Comparison of ENCODE assay signal across 12 cellular contexts in the genomic region with DNA sequence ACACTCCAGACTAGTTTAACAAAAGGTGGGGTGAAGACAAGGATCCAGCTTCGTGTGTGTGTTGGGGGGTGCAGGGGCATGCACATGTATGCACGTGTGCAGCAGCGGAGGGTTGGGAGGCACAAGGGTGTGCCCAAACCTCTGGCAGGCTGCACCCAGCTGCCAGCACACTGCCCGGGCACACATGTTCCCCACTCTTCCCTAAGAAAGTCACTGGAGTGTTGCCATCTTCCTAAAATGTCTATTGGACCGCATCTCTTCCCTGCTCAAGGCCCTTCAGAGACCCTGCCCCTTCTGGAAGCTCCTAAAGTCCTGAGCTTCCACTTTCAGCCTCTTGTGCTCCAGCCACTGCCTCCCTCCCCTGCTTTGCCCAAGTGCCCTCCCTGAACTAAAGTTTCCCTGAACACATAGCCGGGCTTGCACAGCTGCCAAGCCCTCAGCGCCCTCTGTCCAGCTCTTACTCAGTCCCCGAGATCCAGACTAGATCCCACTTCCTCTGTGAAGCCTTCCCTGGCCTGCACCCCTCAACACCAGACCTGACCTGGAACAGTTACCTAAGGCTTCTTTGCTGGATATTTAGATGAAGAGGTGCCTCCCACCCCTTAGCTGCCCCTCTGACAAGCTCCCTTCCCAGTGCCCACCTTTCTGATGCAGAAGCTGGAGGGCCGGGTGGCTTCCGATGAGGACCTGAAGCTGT. TPM values are rescaled to one million over a fixed set of nuclear protein-coding genes. Genes with fewer than 3 reads are reported as not detected.
DNase-seq lines count a peak whose midpoint lies in the region; ATAC-seq and TF ChIP-seq lines count a peak whose summit lies in the region.
"Had no signal": no experiment of that assay in that cellular context is flagged by ENCODE, and none has a peak within 500 bp of the region (broad histone marks: within the 10 kb centered on the region; RNA-seq: fewer than 3 reads in every experiment).

No MANE protein-coding gene starts in this region.

- TF ChIP-seq POLR2A in IMR-90 (IDR thresholded peaks at IDR 0.05; ENCODE audit: low read depth, low read length) (0 out of 2 replicates have a peak, but pooled peaks have one; percentile 5), gastroesophageal sphincter (IDR thresholded peaks at IDR 0.05) (no peak)

- TF ChIP-seq CTCF in IMR-90 (conservative IDR thresholded peaks at IDR 0.05; ENCODE audit: low read depth, low read length) (no peak), gastroesophageal sphincter (IDR thresholded peaks at IDR 0.05) (no peak)

- no peak overlapping the region for H4K5ac ChIP-seq in IMR-90 (ENCODE audit: low read depth, low read length)

- peaks cover 29% of the 10 kb centered on the region for H3K9me1 ChIP-seq in IMR-90 (ENCODE audit: insufficient read depth, low read length)

- H3K27me3 ChIP-seq in IMR-90 (ENCODE audit: control insufficient read depth, insufficient read depth, low read length) (no peaks in the 10 kb centered on the region), gastroesophageal sphincter (no peaks in the 10 kb centered on the region)
- H3K27me3 ChIP-seq: suprapubic skin had no signal

- H3K9ac ChIP-seq in IMR-90 (ENCODE audit: low read depth, low read length), result no peak overlapping the region

- H3K56ac ChIP-seq in IMR-90 (ENCODE audit: extremely low read depth, insufficient read depth, low read length), result no peak overlapping the region

- TF ChIP-seq RAD21 in IMR-90 (IDR thresholded peaks at IDR 0.05; ENCODE audit: low read length), result no peak

- peaks cover 70% of the 10 kb centered on the region for H4K20me1 ChIP-seq in IMR-90 (ENCODE audit: insufficient read depth, low read length)

- no TSS peak for BruUV-seq in IMR-90 (replicated peaks; lab: Mats Ljungman, UMichigan)

- no peak overlapping the region for H2BK120ac ChIP-seq in IMR-90 (ENCODE audit: low read depth, low read length)

- H3K4me3 Mint-ChIP-seq in activated CD4-positive, alpha-beta T cell treated with anti-CD3 and anti-CD28 coated beads, Interleukin-2, amount 10 ng/mL, durations not matched to agents 24 days and 14 days, result no peak overlapping the region
- no peak overlapping the region for H3K4me3 Mint-ChIP-seq in activated CD4-positive, alpha-beta T cell treated with anti-CD3 and anti-CD28 coated beads for 36 hours
- H3K4me3 Mint-ChIP-seq: activated CD8-positive, alpha-beta memory T cell treated with anti-CD3 and anti-CD28 coated beads, Interleukin-2, amount 10 ng/mL, durations not matched to agents 7 days and 5 days had no signal

- no peak overlapping the region for H3K4ac ChIP-seq in IMR-90 (ENCODE audit: low read depth, low read length)

- H2AK5ac ChIP-seq in IMR-90 (ENCODE audit: low read depth, low read length), result no peak overlapping the region

- H2BK5ac ChIP-seq in IMR-90 (ENCODE audit: low read depth, low read length, poor library complexity, severe bottlenecking), result no peak overlapping the region

- in situ Hi-C loops in IMR-90 (cut with MboI; ENCODE audit: low sequenced_read_pairs), result no loop called here

- peak overlapping the region; percentile 28 for H2AFZ ChIP-seq in IMR-90 (replicated peaks; ENCODE audit: low read length, poor library complexity)

- H3K23ac ChIP-seq in IMR-90 (ENCODE audit: low read depth, low read length), result no peak overlapping the region

- POLR2A ChIA-PET in activated CD4-positive, alpha-beta T cell treated with anti-CD3 and anti-CD28 coated beads for 36 hours (lab: Charles Lee), result interaction anchor here (0.8 to 1.4 kb wide), 7 partner anchors 9 to 316 kb away, joined by 3 to 6 read pairs (median 3); a partner anchor contains a TSS
- POLR2A ChIA-PET in IMR-90 (lab: Charles Lee; ENCODE audit: unreplicated experiment), result interaction anchor here (0.5 to 1.0 kb wide), 2 partner anchors 139 to 327 kb away, joined by 3 to 4 read pairs; a partner anchor contains a TSS

- no peak overlapping the region for H3K27ac Mint-ChIP-seq in activated CD4-positive, alpha-beta T cell treated with anti-CD3 and anti-CD28 coated beads, Interleukin-2, amount 10 ng/mL, durations not matched to agents 24 days and 14 days
- H3K27ac Mint-ChIP-seq in activated CD4-positive, alpha-beta T cell treated with anti-CD3 and anti-CD28 coated beads for 36 hours, result no peak overlapping the region
- H3K27ac Mint-ChIP-seq: activated CD8-positive, alpha-beta memory T cell treated with anti-CD3 and anti-CD28 coated beads, Interleukin-2, amount 10 ng/mL, durations not matched to agents 7 days and 5 days had no signal

- peaks cover 59% of the 10 kb centered on the region for H3K36me3 ChIP-seq in IMR-90 (ENCODE audit: control insufficient read depth, insufficient read depth, low read length)
- peaks cover 0 to 60% of the 10 kb centered on the region in 2 donors for H3K36me3 ChIP-seq in gastroesophageal sphincter

- no peak for TF ChIP-seq EP300 in gastroesophageal sphincter (IDR thresholded peaks at IDR 0.05)

- no peak for ATAC-seq in activated CD4-positive, alpha-beta T cell treated with anti-CD3 and anti-CD28 coated beads for 36 hours
- peak; percentile 1; the same call in 1 of the 2 replicates for ATAC-seq in IMR-90 (ENCODE audit: low read depth)
- ATAC-seq in gastroesophageal sphincter, result no peak

- peak overlapping the region; percentile 7 for H2AK9ac ChIP-seq in IMR-90 (replicated peaks; ENCODE audit: low read depth, low read length, poor library complexity)

- 89% methylated on average over 3 of the region's 10 CpGs; no CpG with 5 or more reads in 1 of the 2 experiments for WGBS in IMR-90 (ENCODE audit: extremely low coverage in 2 of 2, insufficient read length in 1 of 2), 2 experiments
- 76 to 80% methylated on average over 6 of the region's 10 CpGs for WGBS in gastroesophageal sphincter (ENCODE audit: low coverage in 1 of 2), 2 donors

- H3K79me1 ChIP-seq in IMR-90 (ENCODE audit: low read depth in 1 of 2, low read length in 2 of 2), result peaks cover 20 to 55% of the 10 kb centered on the region in 2 experiments

- peak; percentile 58 for DNase-seq in activated CD4-positive, alpha-beta T cell treated with anti-CD3 and anti-CD28 coated beads, Interleukin-2, amount 10 ng/mL, durations not matched to agents 24 days and 14 days
- no peak for DNase-seq in activated CD4-positive, alpha-beta T cell treated with anti-CD3 and anti-CD28 coated beads for 36 hours
- DNase-seq in IMR-90 (no peak), astrocyte of the hippocampus (ENCODE audit: low read depth, low spot score) (peak; percentile 3), posterior vena cava (ENCODE audit: low spot score) (peak; percentile 47), anterior cingulate cortex (lab: John Stamatoyannopoulos, UW) (no peak), iPS-NIHi11 (ENCODE audit: low spot score) (no peak)
- DNase-seq: NCI-H187 had no signal

- H3K36me3 Mint-ChIP-seq in activated CD4-positive, alpha-beta T cell treated with anti-CD3 and anti-CD28 coated beads, Interleukin-2, amount 10 ng/mL, durations not matched to agents 24 days and 14 days (ENCODE audit: low read depth), result peaks cover 68% of the 10 kb centered on the region
- H3K36me3 Mint-ChIP-seq in activated CD4-positive, alpha-beta T cell treated with anti-CD3 and anti-CD28 coated beads for 36 hours (ENCODE audit: low read depth), result peaks cover 53% of the 10 kb centered on the region

- no peak overlapping the region for H3K4me2 ChIP-seq in IMR-90 (ENCODE audit: low read depth, low read length)

- H3K27ac ChIP-seq in IMR-90 (ENCODE audit: insufficient read depth, low read length) (no peak overlapping the region), gastroesophageal sphincter (no peak overlapping the region)
- H3K27ac ChIP-seq: suprapubic skin had no signal

- CTCF ChIA-PET in activated CD4-positive, alpha-beta T cell treated with anti-CD3 and anti-CD28 coated beads for 36 hours (lab: Charles Lee), result interaction anchor here (0.6 to 2.0 kb wide), 12 partner anchors 8 to 224 kb away, joined by 3 to 14 read pairs (median 3); a partner anchor contains a TSS
- CTCF ChIA-PET in IMR-90 (lab: Yijun Ruan, JAX), result interaction anchor here (0.7 to 1.1 kb wide), 2 partner anchors 15 to 34 kb away, joined by 3 read pairs; no protein-coding TSS in a partner anchor

- H3K14ac ChIP-seq in IMR-90 (replicated peaks; ENCODE audit: low read depth, low read length), result no peak overlapping the region

- no peak overlapping the region for H3K4me3 ChIP-seq in IMR-90 (ENCODE audit: insufficient read depth, low read depth, low read length)
- no peak overlapping the region for H3K4me3 ChIP-seq in gastroesophageal sphincter
- H3K4me3 ChIP-seq: suprapubic skin had no signal

- H3K4me1 Mint-ChIP-seq in activated CD4-positive, alpha-beta T cell treated with anti-CD3 and anti-CD28 coated beads, Interleukin-2, amount 10 ng/mL, durations not matched to agents 24 days and 14 days, result peaks cover 30% of the 10 kb centered on the region
- H3K4me1 Mint-ChIP-seq in activated CD4-positive, alpha-beta T cell treated with anti-CD3 and anti-CD28 coated beads for 36 hours, result peaks cover 26% of the 10 kb centered on the region

- no peaks in the 10 kb centered on the region for H3K27me3 Mint-ChIP-seq in activated CD4-positive, alpha-beta T cell treated with anti-CD3 and anti-CD28 coated beads, Interleukin-2, amount 10 ng/mL, durations not matched to agents 24 days and 14 days
- H3K27me3 Mint-ChIP-seq in activated CD4-positive, alpha-beta T cell treated with anti-CD3 and anti-CD28 coated beads for 36 hours, result no peaks in the 10 kb centered on the region
- H3K27me3 Mint-ChIP-seq: activated CD8-positive, alpha-beta memory T cell treated with anti-CD3 and anti-CD28 coated beads, Interleukin-2, amount 10 ng/mL, durations not matched to agents 7 days and 5 days had no signal

- H3K4me1 ChIP-seq in IMR-90 (ENCODE audit: control insufficient read depth, insufficient read depth, low read length) (peaks cover 4% of the 10 kb centered on the region), gastroesophageal sphincter (peaks cover 0 to 52% (median 13%) of the 10 kb centered on the region in 3 donors)

- no peak overlapping the region for H4K91ac ChIP-seq in IMR-90 (ENCODE audit: insufficient read depth, low read depth, low read length)

- H3K18ac ChIP-seq in IMR-90 (ENCODE audit: low read depth, low read length), result no peak overlapping the region

- intact Hi-C loops in activated CD4-positive, alpha-beta T cell treated with anti-CD3 and anti-CD28 coated beads, Interleukin-2, amount 10 ng/mL, durations not matched to agents 24 days and 14 days (cut with micrococcal nuclease), result no loop called here
- intact Hi-C loops in activated CD4-positive, alpha-beta T cell treated with anti-CD3 and anti-CD28 coated beads for 36 hours (cut with DNase I, micrococcal nuclease), result no loop called here
- intact Hi-C loops in IMR-90 (cut with micrococcal nuclease), result no loop called here
- intact Hi-C loops in posterior vena cava (cut with DNase I), result no loop called here

- no peaks in the 10 kb centered on the region for H3K9me3 Mint-ChIP-seq in activated CD4-positive, alpha-beta T cell treated with anti-CD3 and anti-CD28 coated beads, Interleukin-2, amount 10 ng/mL, durations not matched to agents 24 days and 14 days
- H3K9me3 Mint-ChIP-seq in activated CD4-positive, alpha-beta T cell treated with anti-CD3 and anti-CD28 coated beads for 36 hours (ENCODE audit: low read depth), result peaks cover 3% of the 10 kb centered on the region

- H3K9me3 ChIP-seq in IMR-90 (ENCODE audit: control insufficient read depth, insufficient read depth, low read length), result no peaks in the 10 kb centered on the region
- peaks cover 0 to 10% (median 0%) of the 10 kb centered on the region in 3 donors for H3K9me3 ChIP-seq in gastroesophageal sphincter
- H3K9me3 ChIP-seq: suprapubic skin had no signal

- dilution Hi-C loops in IMR-90 (cut with HindIII; ENCODE audit: low sequenced_read_pairs, unreplicated experiment), result no loop called here

- H4K8ac ChIP-seq in IMR-90 (ENCODE audit: low read depth in 2 of 2, low read length in 2 of 2), result no peak overlapping the region

- H2BK15ac ChIP-seq in IMR-90 (ENCODE audit: low read depth, low read length), result no peak overlapping the region

- H2BK20ac ChIP-seq in IMR-90 (ENCODE audit: low read depth, low read length), result no peak overlapping the region

RNA-seq across cellular contexts. Expression of a gene that starts 6.0 kb away (rescaled TPM):
- 1,047 and 1,065 TPM in 2 replicates for total RNA-seq in activated CD4-positive, alpha-beta T cell treated with anti-CD3 and anti-CD28 coated beads, Interleukin-2, amount 10 ng/mL, durations not matched to agents 24 days and 14 days
- total RNA-seq in activated CD4-positive, alpha-beta T cell treated with anti-CD3 and anti-CD28 coated beads for 36 hours, result 1,000 to 10,000 TPM in 1 of 2 experiments, 100 to 1,000 TPM in 1; 888 to 1,074 TPM
- total RNA-seq in IMR-90 (2012; rRNA removed), result 919 and 960 TPM in 2 replicates
- polyA plus RNA-seq in IMR-90 (2012; rRNA removed), result 2,231 and 2,466 TPM in 2 replicates
- 2,445 and 3,036 TPM in 2 replicates for polyA plus RNA-seq in IMR-90 (2012; cell fraction: cytosol; rRNA removed)
- polyA plus RNA-seq in IMR-90 (2012; cell fraction: nucleus; rRNA removed; ENCODE audit: low replicate concordance), result 809 and 890 TPM in 2 replicates
- total RNA-seq in posterior vena cava, result 100 to 1,000 TPM; 697 to 707 TPM
- 100 to 1,000 TPM; 559 to 895 (median 639) TPM for total RNA-seq in gastroesophageal sphincter

RNA-seq across cellular contexts. Expression of a gene that starts 8.3 kb away (rescaled TPM):
- 77.4 and 80.5 TPM in 2 replicates for total RNA-seq in activated CD4-positive, alpha-beta T cell treated with anti-CD3 and anti-CD28 coated beads, Interleukin-2, amount 10 ng/mL, durations not matched to agents 24 days and 14 days
- total RNA-seq in activated CD4-positive, alpha-beta T cell treated with anti-CD3 and anti-CD28 coated beads for 36 hours, result 10 to 100 TPM; 59.2 to 67.8 TPM
- total RNA-seq in IMR-90 (2012; rRNA removed) (22.5 and 23.7 TPM in 2 replicates), posterior vena cava (10 to 100 TPM; 41.8 to 48.2 TPM), gastroesophageal sphincter (10 to 100 TPM; 37.2 to 71.7 (median 60.8) TPM)
- 47.9 and 57.0 TPM in 2 replicates for polyA plus RNA-seq in IMR-90 (2012; rRNA removed)
- 22.0 and 32.0 TPM in 2 replicates for polyA plus RNA-seq in IMR-90 (2012; cell fraction: cytosol; rRNA removed)
- polyA plus RNA-seq in IMR-90 (2012; cell fraction: nucleus; rRNA removed; ENCODE audit: low replicate concordance), result 224 and 393 TPM in 2 replicates

RNA-seq across cellular contexts. Expression of a gene that starts 18.2 kb away (rescaled TPM):
- 1.2 and 2.1 TPM in 2 replicates for total RNA-seq in activated CD4-positive, alpha-beta T cell treated with anti-CD3 and anti-CD28 coated beads, Interleukin-2, amount 10 ng/mL, durations not matched to agents 24 days and 14 days
- total RNA-seq in activated CD4-positive, alpha-beta T cell treated with anti-CD3 and anti-CD28 coated beads for 36 hours, result 1 to 10 TPM; 2.9 to 3.0 TPM
- total RNA-seq in IMR-90 (2012; rRNA removed), result 0.36 TPM in 1 of 2 replicates, not detected in the other
- polyA plus RNA-seq in IMR-90 (2012; rRNA removed), result 0.69 and 0.79 TPM in 2 replicates
- 0.08 and 0.46 TPM in 2 replicates for polyA plus RNA-seq in IMR-90 (2012; cell fraction: cytosol; rRNA removed)
- polyA plus RNA-seq in IMR-90 (2012; cell fraction: nucleus; rRNA removed; ENCODE audit: low replicate concordance), result 5.7 and 6.5 TPM in 2 replicates
- under 1 TPM; 0.52 to 0.65 TPM for total RNA-seq in posterior vena cava
- total RNA-seq in gastroesophageal sphincter, result under 1 TPM in 1 of 4 donors, not detected in 3; 0.13 TPM
- total RNA-seq: Daoy had no signal

RNA-seq across cellular contexts. Expression of a gene that starts 20.6 kb away (rescaled TPM):
- total RNA-seq in activated CD4-positive, alpha-beta T cell treated with anti-CD3 and anti-CD28 coated beads, Interleukin-2, amount 10 ng/mL, durations not matched to agents 24 days and 14 days, result 8.4 and 9.1 TPM in 2 replicates
- 10 to 100 TPM; 20.2 to 23.4 TPM for total RNA-seq in activated CD4-positive, alpha-beta T cell treated with anti-CD3 and anti-CD28 coated beads for 36 hours
- 62.7 and 69.2 TPM in 2 replicates for total RNA-seq in IMR-90 (2012; rRNA removed)
- polyA plus RNA-seq in IMR-90 (2012; rRNA removed), result 431 and 601 TPM in 2 replicates
- 324 and 587 TPM in 2 replicates for polyA plus RNA-seq in IMR-90 (2012; cell fraction: cytosol; rRNA removed)
- polyA plus RNA-seq in IMR-90 (2012; cell fraction: nucleus; rRNA removed; ENCODE audit: low replicate concordance), result 557 and 1,096 TPM in 2 replicates
- 100 to 1,000 TPM; 111 to 131 TPM for total RNA-seq in posterior vena cava
- 10 to 100 TPM; 55.6 to 92.8 (median 81.2) TPM for total RNA-seq in gastroesophageal sphincter

RNA-seq across cellular contexts. Expression of a gene that starts 27.7 kb away (rescaled TPM):
- total RNA-seq in activated CD4-positive, alpha-beta T cell treated with anti-CD3 and anti-CD28 coated beads, Interleukin-2, amount 10 ng/mL, durations not matched to agents 24 days and 14 days, result 4.9 and 7.5 TPM in 2 replicates
- total RNA-seq in activated CD4-positive, alpha-beta T cell treated with anti-CD3 and anti-CD28 coated beads for 36 hours, result 1 to 10 TPM; 1.7 TPM
- 0.18 TPM in 1 of 2 replicates, not detected in the other for total RNA-seq in IMR-90 (2012; rRNA removed)
- polyA plus RNA-seq in IMR-90 (2012; rRNA removed), result 0.07 and 0.23 TPM in 2 replicates
- polyA plus RNA-seq in IMR-90 (2012; cell fraction: cytosol; rRNA removed), result 0.08 and 0.39 TPM in 2 replicates
- polyA plus RNA-seq in IMR-90 (2012; cell fraction: nucleus; rRNA removed; ENCODE audit: low replicate concordance), result 0.23 and 0.34 TPM in 2 replicates
- 1 to 10 TPM; 1.4 to 1.8 TPM for total RNA-seq in posterior vena cava
- 1 to 10 TPM in 1 of 4 donors, under 1 TPM in 2, not detected in 1; 0.52 to 3.6 (median 0.94) TPM for total RNA-seq in gastroesophageal sphincter

Comparison
In these comparisons a context has a peak if more than half of its experiments do, and no peak if none do; other contexts are left out.
1. DNase-seq: peak in activated CD4-positive, alpha-beta T cell treated with anti-CD3 and anti-CD28 coated beads, Interleukin-2, amount 10 ng/mL, durations not matched to agents 24 days and 14 days (single experiment), astrocyte of the hippocampus (single experiment) and posterior vena cava (single experiment); none in activated CD4-positive, alpha-beta T cell treated with anti-CD3 and anti-CD28 coated beads for 36 hours (single experiment), IMR-90 (single experiment), anterior cingulate cortex (0 of 58) and iPS-NIHi11 (single experiment).